Comparison of ENCODE assay signal across 21 cellular contexts in the genomic region with DNA sequence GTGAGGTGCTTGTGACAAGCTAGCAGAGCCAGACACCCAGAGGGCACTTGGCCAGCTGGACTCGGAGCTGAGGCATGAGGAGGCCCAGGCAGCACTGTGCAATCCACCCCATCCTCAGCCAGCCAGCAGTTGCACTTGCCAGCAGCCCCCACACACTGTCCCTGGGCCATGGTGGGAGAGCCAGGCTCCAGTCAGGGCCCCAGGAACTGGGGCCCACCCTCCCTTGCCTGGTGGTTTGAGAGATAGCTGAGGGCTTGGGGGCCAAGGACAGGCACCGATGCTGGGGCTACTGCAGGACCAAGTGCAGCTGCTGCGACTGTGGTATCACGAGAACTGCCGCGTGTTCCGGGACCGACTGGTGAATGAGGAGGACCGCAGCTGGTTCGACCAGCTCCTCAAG.
"Had no signal": no experiment of that assay in that cellular context is flagged by ENCODE, and none has a peak within 500 bp of the region (broad histone marks: within the 10 kb centered on the region; RNA-seq: fewer than 3 reads in every experiment).

No MANE protein-coding gene starts in this region.

- H3K4me3 ChIP-seq: sigmoid colon, spleen, transverse colon, uterus had no signal

- H3K9me3 ChIP-seq: sigmoid colon, spleen, transverse colon, uterus had no signal

- H3K27me3 ChIP-seq: sigmoid colon, spleen, transverse colon, uterus had no signal

- H3K4me1 Mint-ChIP-seq: activated CD4-positive, alpha-beta T cell treated with anti-CD3 and anti-CD28 coated beads, Interleukin-2, amount 10 ng/mL, durations not matched to agents 7 days and 5 days had no signal

- H3K9me3 Mint-ChIP-seq: activated CD4-positive, alpha-beta T cell treated with anti-CD3 and anti-CD28 coated beads, Interleukin-2, amount 10 ng/mL, durations not matched to agents 7 days and 5 days; naive thymus-derived CD8-positive, alpha-beta T cell had no signal

- H3K36me3 ChIP-seq: transverse colon, uterus had no signal

- H3K4me1 ChIP-seq: sigmoid colon, transverse colon, uterus had no signal

- H3K27me3 Mint-ChIP-seq: activated CD4-positive, alpha-beta T cell treated with anti-CD3 and anti-CD28 coated beads, Interleukin-2, amount 10 ng/mL, durations not matched to agents 7 days and 5 days; naive thymus-derived CD8-positive, alpha-beta T cell had no signal

- H3K27ac Mint-ChIP-seq: activated CD8-positive, alpha-beta T cell treated with anti-CD3 and anti-CD28 coated beads, Interleukin-2, amount 10 ng/mL, durations not matched to agents 7 days and 5 days had no signal

- DNase-seq: activated CD4-positive, alpha-beta T cell treated with anti-CD3 and anti-CD28 coated beads, Interleukin-2, amount 10 ng/mL, durations not matched to agents 7 days and 5 days; activated CD8-positive, alpha-beta T cell treated with anti-CD3 and anti-CD28 coated beads, Interleukin-2, amount 10 ng/mL, durations not matched to agents 7 days and 5 days; activated effector memory CD4-positive, alpha-beta T cell treated with anti-CD3 and anti-CD28 coated beads, Interleukin-2, amount 50 U/mL, for 16 hours; activated naive CD4-positive, alpha-beta T cell treated with anti-CD3 and anti-CD28 coated beads, Interleukin-2, amount 50 U/mL, for 16 hours; activated T-cell treated with anti-CD3 and anti-CD28 coated beads, Interleukin-2, amount 50 U/mL, for 48 hours; aorta; cerebellar nuclear complex; effector CD8-positive, alpha-beta T cell; foreskin fibroblast; glutamatergic neuron; mesendoderm; naive thymus-derived CD8-positive, alpha-beta T cell; sigmoid colon; spleen; stimulated activated CD4-positive, alpha-beta T cell treated with anti-CD3 and anti-CD28 coated beads, Interleukin-4, amount 100 ng/mL, for 4 hours; stimulated activated naive CD4-positive, alpha-beta T cell; T-helper 1 cell; T1000; transverse colon; uterus had no signal

- H3K4me3 Mint-ChIP-seq: activated CD4-positive, alpha-beta T cell treated with anti-CD3 and anti-CD28 coated beads, Interleukin-2, amount 10 ng/mL, durations not matched to agents 7 days and 5 days; activated CD8-positive, alpha-beta T cell treated with anti-CD3 and anti-CD28 coated beads, Interleukin-2, amount 10 ng/mL, durations not matched to agents 7 days and 5 days; naive thymus-derived CD8-positive, alpha-beta T cell had no signal

- ATAC-seq: activated CD4-positive, CD25-positive, alpha-beta regulatory T cell treated with anti-CD3 and anti-CD28 coated beads, Interleukin-2, amount 50 U/mL, for 24 hours; activated CD8-positive, alpha-beta T cell treated with anti-CD3 and anti-CD28 coated beads, Interleukin-2, amount 10 ng/mL, durations not matched to agents 7 days and 5 days; naive thymus-derived CD8-positive, alpha-beta T cell had no signal

- H3K27ac ChIP-seq: sigmoid colon, spleen, transverse colon, uterus had no signal
